Comparison of ENCODE assay signal across 1 cellular context in the genomic region with DNA sequence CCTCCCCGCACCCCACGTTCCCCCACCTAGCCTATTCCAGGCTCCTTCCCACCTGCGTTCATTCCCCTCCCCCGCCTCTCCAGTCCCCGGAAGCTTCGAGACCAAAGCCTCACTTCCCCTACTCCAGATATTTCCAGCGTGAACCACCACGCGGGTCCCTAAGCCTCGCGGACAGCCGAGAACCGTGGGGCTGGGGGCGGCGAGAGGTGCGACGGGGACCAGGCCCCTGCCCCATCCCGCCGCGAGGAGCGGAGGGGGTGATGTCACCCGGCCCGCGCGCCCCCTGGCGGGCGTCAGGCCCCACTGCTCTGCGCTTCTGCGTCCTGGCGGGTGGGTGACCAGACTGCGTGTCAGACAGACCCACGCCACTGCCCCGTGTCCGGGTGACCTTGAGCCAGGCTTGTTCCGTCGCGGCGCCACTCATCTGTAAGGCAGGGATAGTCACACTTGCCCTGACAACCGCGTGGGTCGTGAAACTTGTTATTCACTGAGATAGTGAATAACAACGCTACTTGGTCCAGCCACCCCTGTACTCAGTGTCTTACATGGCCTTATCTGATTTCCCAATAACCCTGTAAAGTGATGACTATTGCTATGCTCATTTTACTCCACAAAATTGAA.
TF ChIP-seq lines count a peak whose summit lies in the region.

No MANE protein-coding gene starts in this region.

TF ChIP-seq in PFSK-1, 5 proteins besides CTCF, POLR2A, EP300 and RAD21 (continued from another document):
- TF ChIP-seq, protein P1, sequence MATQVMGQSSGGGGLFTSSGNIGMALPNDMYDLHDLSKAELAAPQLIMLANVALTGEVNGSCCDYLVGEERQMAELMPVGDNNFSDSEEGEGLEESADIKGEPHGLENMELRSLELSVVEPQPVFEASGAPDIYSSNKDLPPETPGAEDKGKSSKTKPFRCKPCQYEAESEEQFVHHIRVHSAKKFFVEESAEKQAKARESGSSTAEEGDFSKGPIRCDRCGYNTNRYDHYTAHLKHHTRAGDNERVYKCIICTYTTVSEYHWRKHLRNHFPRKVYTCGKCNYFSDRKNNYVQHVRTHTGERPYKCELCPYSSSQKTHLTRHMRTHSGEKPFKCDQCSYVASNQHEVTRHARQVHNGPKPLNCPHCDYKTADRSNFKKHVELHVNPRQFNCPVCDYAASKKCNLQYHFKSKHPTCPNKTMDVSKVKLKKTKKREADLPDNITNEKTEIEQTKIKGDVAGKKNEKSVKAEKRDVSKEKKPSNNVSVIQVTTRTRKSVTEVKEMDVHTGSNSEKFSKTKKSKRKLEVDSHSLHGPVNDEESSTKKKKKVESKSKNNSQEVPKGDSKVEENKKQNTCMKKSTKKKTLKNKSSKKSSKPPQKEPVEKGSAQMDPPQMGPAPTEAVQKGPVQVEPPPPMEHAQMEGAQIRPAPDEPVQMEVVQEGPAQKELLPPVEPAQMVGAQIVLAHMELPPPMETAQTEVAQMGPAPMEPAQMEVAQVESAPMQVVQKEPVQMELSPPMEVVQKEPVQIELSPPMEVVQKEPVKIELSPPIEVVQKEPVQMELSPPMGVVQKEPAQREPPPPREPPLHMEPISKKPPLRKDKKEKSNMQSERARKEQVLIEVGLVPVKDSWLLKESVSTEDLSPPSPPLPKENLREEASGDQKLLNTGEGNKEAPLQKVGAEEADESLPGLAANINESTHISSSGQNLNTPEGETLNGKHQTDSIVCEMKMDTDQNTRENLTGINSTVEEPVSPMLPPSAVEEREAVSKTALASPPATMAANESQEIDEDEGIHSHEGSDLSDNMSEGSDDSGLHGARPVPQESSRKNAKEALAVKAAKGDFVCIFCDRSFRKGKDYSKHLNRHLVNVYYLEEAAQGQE (IDR thresholded peaks at IDR 0.05; ENCODE audit: insufficient read depth in 1 of 2, low read depth in 2 of 2, low read length in 2 of 2) = no peak
- peak; percentile 85 for TF ChIP-seq FOXP2 (optimal IDR thresholded peaks at IDR 0.05; ENCODE audit: borderline replicate concordance, extremely low read depth, extremely low read length, insufficient read depth)
